ENCODE assay signal across 13 cellular contexts in genomic region chr5:14439087-14439841, GRCh38.
DNase-seq lines count a peak whose midpoint lies in the region; ATAC-seq and TF ChIP-seq lines count a peak whose summit lies in the region.
"Had no signal": no experiment of that assay in that cellular context is flagged by ENCODE, and none has a peak within 500 bp of the region (broad histone marks: within the 10 kb centered on the region; RNA-seq: fewer than 3 reads in every experiment).

No MANE protein-coding gene starts in this region.

- no peak for TF ChIP-seq CTCF in AG04449 (IDR thresholded peaks at IDR 0.05; ENCODE audit: insufficient read depth, low read length, missing control alignments)
- no peak for TF ChIP-seq CTCF in fibroblast of mammary gland (conservative IDR thresholded peaks at IDR 0.05; ENCODE audit: control insufficient read depth, insufficient read depth, low read depth, low read length)
- no peak for TF ChIP-seq CTCF in MM.1S (IDR thresholded peaks at IDR 0.05; ENCODE audit: low read length)

- no peaks in the 10 kb centered on the region for H3K27me3 ChIP-seq in MM.1S (replicated peaks; ENCODE audit: insufficient read depth, low read length)

- H3K36me3 ChIP-seq in MM.1S (replicated peaks; ENCODE audit: insufficient read depth, low read length) = no peaks in the 10 kb centered on the region

- no peaks in the 10 kb centered on the region for H3K4me1 ChIP-seq in MM.1S (ENCODE audit: low read length)

- no peaks in the 10 kb centered on the region for H3K9me2 ChIP-seq in MM.1S (replicated peaks; ENCODE audit: insufficient read depth, low read length)

- H3K9ac ChIP-seq in MM.1S (ENCODE audit: low read length) = no peak overlapping the region

- peak; percentile 31 for ATAC-seq in sciatic nerve
- ATAC-seq in HG02870 (IDR thresholded peaks at IDR 0.05; ENCODE audit: unreplicated experiment) = no peak
- ATAC-seq: HCT116 had no signal

- DNase-seq in AG04449 (ENCODE audit: low read depth, low spot score) (no peak), NCI-H2171 (lab: John Stamatoyannopoulos, UW) (peak; percentile 25), fibroblast of mammary gland (ENCODE audit: low read depth) (peak; percentile 69), sciatic nerve (ENCODE audit: low spot score) (no peak), MM.1S (no peak), pons (ENCODE audit: low spot score) (no peak), NCI-H510A (lab: John Stamatoyannopoulos, UW) (no peak)
- DNase-seq: activated CD4-positive, alpha-beta T cell treated with anti-CD3 and anti-CD28 coated beads for 4 hours; immature natural killer cell; NCI-H1417 treated with DMSO at 0.1 percent for 48 hours; SW 1271 had no signal

- CTCF ChIA-PET in AG04449 (lab: Yijun Ruan, JAX) = no interaction called here

- H3F3A ChIP-seq in MM.1S (ENCODE audit: insufficient read depth, low read length) = no peaks in the 10 kb centered on the region

- H3K4me3 ChIP-seq in AG04449 (ENCODE audit: low read depth, low read length) (peak overlapping the region; percentile 24; the same call in 1 of the 2 replicates), fibroblast of mammary gland (ENCODE audit: control insufficient read depth, low read depth, low read length) (peak overlapping the region; percentile 97), MM.1S (ENCODE audit: low read length) (no peak overlapping the region)

- H3K4me2 ChIP-seq in MM.1S (ENCODE audit: low read depth, low read length) = no peak overlapping the region

- H4K20me1 ChIP-seq in MM.1S (ENCODE audit: insufficient read depth, low read length) = no peaks in the 10 kb centered on the region

- H3K9me3 ChIP-seq in MM.1S (replicated peaks; ENCODE audit: insufficient read depth, low read length) = no peaks in the 10 kb centered on the region

- H3K27ac ChIP-seq in MM.1S (ENCODE audit: low read length) = no peak overlapping the region

- H3K79me2 ChIP-seq in MM.1S (ENCODE audit: low read length) = no peaks in the 10 kb centered on the region

- POLR2A ChIA-PET in AG04449 (lab: Yijun Ruan, JAX) = no interaction called here

- no peak overlapping the region for H2AFZ ChIP-seq in MM.1S (ENCODE audit: low read length)

- intact Hi-C loops in sciatic nerve (cut with DNase I) = no loop called here

Comparison
In these comparisons a context has a peak if more than half of its experiments do, and no peak if none do; other contexts are left out.
1. DNase-seq: peak in NCI-H2171 (single experiment) and fibroblast of mammary gland (single experiment); none in AG04449 (single experiment), sciatic nerve (single experiment), MM.1S (single experiment), pons (single experiment) and NCI-H510A (single experiment).